Comparison of ENCODE assay signal across 20 cellular contexts in genomic region chr5:128682669-128683068, GRCh38.
"Had no signal": no experiment of that assay in that cellular context is flagged by ENCODE, and none has a peak within 500 bp of the region (broad histone marks: within the 10 kb centered on the region; RNA-seq: fewer than 3 reads in every experiment).

No MANE protein-coding gene starts in this region.

- H3K27me3 Mint-ChIP-seq: stimulated activated memory B cell treated with anti-CD40 and anti-IgM and Interleukin-4, amounts not matched to agents 10 μg/mL and 1 μg/mL and 100 μg/mL, for 72 hours; stimulated activated naive CD8-positive, alpha-beta T cell treated with anti-CD3 and anti-CD28 coated beads, Interleukin-15, Interleukin-2, amounts not matched to agents 100 ng/mL and 50 ng/mL, for 24 hours had no signal

- H3K27ac ChIP-seq: dorsolateral prefrontal cortex, heart left ventricle, spleen, tibial artery, upper lobe of right lung, vagina had no signal

- H3K4me3 ChIP-seq: dorsolateral prefrontal cortex, heart left ventricle, mucosa of descending colon, spleen, tibial artery, upper lobe of right lung, vagina had no signal

- H3K4me1 Mint-ChIP-seq: naive thymus-derived CD8-positive, alpha-beta T cell; stimulated activated memory B cell treated with anti-CD40 and anti-IgM and Interleukin-4, amounts not matched to agents 10 μg/mL and 1 μg/mL and 100 μg/mL, for 72 hours had no signal

- H3K36me3 ChIP-seq: heart left ventricle, spleen, tibial artery, upper lobe of right lung, vagina had no signal

- FAIRE-seq: frontal cortex, islet of Langerhans had no signal

- H3K9me3 ChIP-seq: heart left ventricle, mucosa of descending colon, spleen, tibial artery, upper lobe of right lung, vagina had no signal

- H3K4me1 ChIP-seq: heart left ventricle, spleen, tibial artery, upper lobe of right lung, vagina had no signal

- H3K4me3 Mint-ChIP-seq: naive thymus-derived CD8-positive, alpha-beta T cell; stimulated activated memory B cell treated with anti-CD40 and anti-IgM and Interleukin-4, amounts not matched to agents 10 μg/mL and 1 μg/mL and 100 μg/mL, for 72 hours; stimulated activated naive CD8-positive, alpha-beta T cell treated with anti-CD3 and anti-CD28 coated beads, Interleukin-15, Interleukin-2, amounts not matched to agents 100 ng/mL and 50 ng/mL, for 24 hours had no signal

- H3K27me3 ChIP-seq: heart left ventricle, tibial artery, upper lobe of right lung, vagina had no signal

- H3K27ac Mint-ChIP-seq: naive thymus-derived CD8-positive, alpha-beta T cell; stimulated activated memory B cell treated with anti-CD40 and anti-IgM and Interleukin-4, amounts not matched to agents 10 μg/mL and 1 μg/mL and 100 μg/mL, for 72 hours; stimulated activated naive CD8-positive, alpha-beta T cell treated with anti-CD3 and anti-CD28 coated beads, Interleukin-15, Interleukin-2, amounts not matched to agents 100 ng/mL and 50 ng/mL, for 24 hours had no signal

- H3K36me3 Mint-ChIP-seq: naive thymus-derived CD8-positive, alpha-beta T cell; stimulated activated memory B cell treated with anti-CD40 and anti-IgM and Interleukin-4, amounts not matched to agents 10 μg/mL and 1 μg/mL and 100 μg/mL, for 72 hours had no signal

- H3K9me3 Mint-ChIP-seq: stimulated activated naive CD8-positive, alpha-beta T cell treated with anti-CD3 and anti-CD28 coated beads, Interleukin-15, Interleukin-2, amounts not matched to agents 100 ng/mL and 50 ng/mL, for 24 hours had no signal

- DNase-seq: dorsolateral prefrontal cortex; effector CD8-positive, alpha-beta T cell; heart left ventricle; hippocampal formation; kidney glomerular epithelial cell; mucosa of descending colon; naive thymus-derived CD8-positive, alpha-beta T cell; posterior cingulate gyrus; spleen; stimulated activated CD4-positive, alpha-beta T cell treated with anti-CD3 and anti-CD28 coated beads, Interleukin-15, amount 100 ng/mL, for 24 hours; stimulated activated CD4-positive, alpha-beta T cell treated with anti-CD3 and anti-CD28 coated beads, Interleukin-1b, Interleukin-23, amount 100 ng/mL, for 48 hours; stimulated activated CD4-positive, alpha-beta T cell treated with anti-CD3 and anti-CD28 coated beads, Interleukin-4, amount 100 ng/mL, for 24 hours; tibial artery; upper lobe of right lung had no signal

- ATAC-seq: heart left ventricle; mucosa of descending colon; naive thymus-derived CD8-positive, alpha-beta T cell; sciatic nerve; stimulated activated memory B cell treated with anti-CD40 and anti-IgM and Interleukin-4, amounts not matched to agents 10 μg/mL and 1 μg/mL and 100 μg/mL, for 72 hours had no signal
